ENCODE assay signal across 1 cellular context in genomic region chr14:103854822-103855733, GRCh38.
TF ChIP-seq lines count a peak whose summit lies in the region.

No MANE protein-coding gene starts in this region.

TF ChIP-seq in HepG2, 621 proteins besides CTCF, POLR2A, EP300 and RAD21 (continued from another document and continues in another):
- TF ChIP-seq ZNF574 (CRISPR knock-in tag; IDR thresholded peaks at IDR 0.05) (peak; percentile 81), ASH2L (IDR thresholded peaks at IDR 0.05; ENCODE audit: insufficient read length, low read depth, low read length) (peak; percentile 44), SNAPC2 (CRISPR knock-in tag; IDR thresholded peaks at IDR 0.05) (no peak), REPIN1 (CRISPR knock-in tag; IDR thresholded peaks at IDR 0.05; ENCODE audit: borderline replicate concordance, low read depth) (no peak), GTF3A (CRISPR knock-in tag; conservative IDR thresholded peaks at IDR 0.05) (no peak), KLF12 (CRISPR knock-in tag; IDR thresholded peaks at IDR 0.05; ENCODE audit: borderline replicate concordance) (0 out of 2 replicates have a peak, but pooled peaks have one; percentile 19), THRA (CRISPR knock-in tag; IDR thresholded peaks at IDR 0.05; ENCODE audit: borderline replicate concordance) (0 out of 2 replicates have a peak, but pooled peaks have one; percentile 13), ZNF143 (CRISPR knock-in tag; IDR thresholded peaks at IDR 0.05) (no peak), NONO (IDR thresholded peaks at IDR 0.05) (no peak), NONO (CRISPR knock-in tag; conservative IDR thresholded peaks at IDR 0.05) (peak; percentile 66; the same call in 1 of the 2 replicates), ZNF564 (CRISPR knock-in tag; IDR thresholded peaks at IDR 0.05) (0 out of 2 replicates have a peak, but pooled peaks have one; percentile 22), MYC (CRISPR knock-in tag; IDR thresholded peaks at IDR 0.05; ENCODE audit: borderline replicate concordance) (peak; percentile 79; the same call in 1 of the 2 replicates), ARNT (IDR thresholded peaks at IDR 0.05) (no peak), NFE2 (CRISPR knock-in tag; IDR thresholded peaks at IDR 0.05) (no peak), NFYC (CRISPR knock-in tag; IDR thresholded peaks at IDR 0.05) (no peak), KAT8 (CRISPR knock-in tag; IDR thresholded peaks at IDR 0.05) (peak; percentile 40; the same call in 1 of the 2 replicates), GTF2F1 (IDR thresholded peaks at IDR 0.05; ENCODE audit: low read length) (no peak), SOX13 (IDR thresholded peaks at IDR 0.05) (peak; percentile 73), SOX13 (CRISPR knock-in tag; conservative IDR thresholded peaks at IDR 0.05 in 1 of 2, IDR thresholded peaks at IDR 0.05 in 1 of 2) (peak in 1 of 2 experiments; percentile 87; a peak in 2 of 4 replicates), ZNF333 (CRISPR knock-in tag; IDR thresholded peaks at IDR 0.05; ENCODE audit: borderline replicate concordance) (peak; percentile 37; the same call in 1 of the 2 replicates), ARNTL (CRISPR knock-in tag; IDR thresholded peaks at IDR 0.05) (no peak), ESRRA (CRISPR knock-in tag; IDR thresholded peaks at IDR 0.05; ENCODE audit: low read depth) (peak; percentile 53), ZNF784 (CRISPR knock-in tag; IDR thresholded peaks at IDR 0.05; ENCODE audit: borderline replicate concordance) (no peak), KDM5B (CRISPR knock-in tag; IDR thresholded peaks at IDR 0.05; ENCODE audit: borderline replicate concordance) (peak; percentile 62), SAFB2 (CRISPR knock-in tag; IDR thresholded peaks at IDR 0.05; ENCODE audit: borderline replicate concordance, low read depth) (peak; percentile 64; the same call in 1 of the 2 replicates), ZSCAN31 (CRISPR knock-in tag; IDR thresholded peaks at IDR 0.05; ENCODE audit: low read depth) (0 out of 2 replicates have a peak, but pooled peaks have one; percentile 44), PRPF4 (IDR thresholded peaks at IDR 0.05; ENCODE audit: low read depth, low read length, poor library complexity, severe bottlenecking) (peak; percentile 87), ZMAT3 (CRISPR knock-in tag; conservative IDR thresholded peaks at IDR 0.05) (peak; percentile 35; the same call in 1 of the 2 replicates), ZNF709 (CRISPR knock-in tag; IDR thresholded peaks at IDR 0.05) (0 out of 2 replicates have a peak, but pooled peaks have one; percentile 80), MIXL1 (CRISPR knock-in tag; IDR thresholded peaks at IDR 0.05) (0 out of 2 replicates have a peak, but pooled peaks have one; percentile 17), ARID2 (CRISPR knock-in tag; IDR thresholded peaks at IDR 0.05; ENCODE audit: borderline replicate concordance) (peak; percentile 56; the same call in 1 of the 2 replicates), TAF15 (IDR thresholded peaks at IDR 0.05; ENCODE audit: low read depth, low read length, poor library complexity, severe bottlenecking) (no peak), ZNF281 (CRISPR knock-in tag; IDR thresholded peaks at IDR 0.05; ENCODE audit: borderline replicate concordance) (peak; percentile 93), MBNL3 (CRISPR knock-in tag; conservative IDR thresholded peaks at IDR 0.05) (no peak), GZF1 (CRISPR knock-in tag; IDR thresholded peaks at IDR 0.05) (no peak), DPF2 (CRISPR knock-in tag; IDR thresholded peaks at IDR 0.05; ENCODE audit: borderline replicate concordance, low read depth) (peak; percentile 14; the same call in 1 of the 2 replicates), ARID4A (CRISPR knock-in tag; IDR thresholded peaks at IDR 0.05; ENCODE audit: borderline replicate concordance) (peak; percentile 43; the same call in 1 of the 2 replicates), TEAD3 (CRISPR knock-in tag; optimal IDR thresholded peaks at IDR 0.05; ENCODE audit: borderline replicate concordance) (peak; percentile 15), ZNF816 (CRISPR knock-in tag; IDR thresholded peaks at IDR 0.05; ENCODE audit: borderline replicate concordance) (no peak), CHD2 (IDR thresholded peaks at IDR 0.05; ENCODE audit: low read depth, low read length) (no peak), STAT6 (CRISPR knock-in tag; IDR thresholded peaks at IDR 0.05; ENCODE audit: borderline replicate concordance) (no peak), MXD4 (CRISPR knock-in tag; IDR thresholded peaks at IDR 0.05) (peak; percentile 73; the same call in 1 of the 2 replicates), HMG20B (CRISPR knock-in tag; conservative IDR thresholded peaks at IDR 0.05) (0 out of 2 replicates have a peak, but pooled peaks have one; percentile 23), IRF2 (CRISPR knock-in tag; IDR thresholded peaks at IDR 0.05) (0 out of 2 replicates have a peak, but pooled peaks have one; percentile 3), SOX6 (IDR thresholded peaks at IDR 0.05) (no peak), SOX6 (CRISPR knock-in tag; IDR thresholded peaks at IDR 0.05) (peak; percentile 81), ATF7-NPFF (CRISPR knock-in tag; IDR thresholded peaks at IDR 0.05; ENCODE audit: low read depth) (no peak), SRF (IDR thresholded peaks at IDR 0.05; ENCODE audit: low read depth, low read length) (no peak), ZFP91 (CRISPR knock-in tag; IDR thresholded peaks at IDR 0.05; ENCODE audit: borderline replicate concordance) (peak; percentile 68), ZNF547 (CRISPR knock-in tag; IDR thresholded peaks at IDR 0.05) (peak; percentile 27; the same call in 1 of the 2 replicates), MAX (IDR thresholded peaks at IDR 0.05) (peak; percentile 77), ZBTB7B (CRISPR knock-in tag; IDR thresholded peaks at IDR 0.05) (peak; percentile 52), STAG1 (CRISPR knock-in tag; IDR thresholded peaks at IDR 0.05) (peak; percentile 45), HNRNPK (IDR thresholded peaks at IDR 0.05; ENCODE audit: low read depth, low read length, poor library complexity, severe bottlenecking) (peak; percentile 76)
